8 cellular contexts compared by ENCODE assay signal in the genomic region with DNA sequence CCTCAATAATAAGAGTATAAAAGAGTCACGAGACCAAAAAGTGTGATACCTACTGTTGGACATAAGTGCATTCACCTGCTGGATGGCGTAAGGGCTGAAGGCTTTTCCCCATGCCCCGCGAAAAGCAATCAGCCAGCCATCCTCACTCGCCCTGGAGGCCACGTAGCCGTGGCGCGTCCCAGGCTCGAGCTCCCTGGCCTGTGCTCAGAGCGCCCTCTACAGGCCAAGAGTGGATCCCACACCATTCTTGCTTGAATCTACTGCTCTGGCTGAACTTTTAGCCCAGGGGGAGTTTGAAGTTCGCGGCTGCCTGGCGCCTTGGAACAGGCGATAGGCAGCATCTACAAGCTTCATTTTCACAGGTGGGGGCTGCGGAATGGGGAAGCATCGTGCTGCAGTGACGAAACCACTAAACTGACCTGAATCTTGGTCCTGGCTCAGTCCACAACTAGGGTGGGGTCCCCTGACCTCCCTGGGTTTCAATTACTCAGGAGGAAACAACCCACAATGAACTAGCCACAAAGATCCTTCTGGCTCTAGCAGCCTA.
DNase-seq lines count a peak whose midpoint lies in the region; ATAC-seq and TF ChIP-seq lines count a peak whose summit lies in the region.

No MANE protein-coding gene starts in this region.

- H3K9ac ChIP-seq in BLaER1 treated with 17β-estradiol and CSF1 and Interleukin-3, amounts not matched to agents 10 nM and 100 nM: peak overlapping the region in 6 of 11 experiments; percentile 19 to 49 (median 26); a peak in 5 of 22 replicates

- no peaks in the 10 kb centered on the region for H4K20me1 ChIP-seq in BLaER1 treated with 17β-estradiol and CSF1 and Interleukin-3, amounts not matched to agents 10 nM and 100 nM

- H3K27ac ChIP-seq in BLaER1 treated with 17β-estradiol and CSF1 and Interleukin-3, amounts not matched to agents 10 nM and 100 nM: no peak overlapping the region

- H3K9me3 ChIP-seq in BLaER1 treated with 17β-estradiol and CSF1 and Interleukin-3, amounts not matched to agents 10 nM and 100 nM (replicated peaks in 1 of 11): no peaks in the 10 kb centered on the region

- peak; percentile 100 for ATAC-seq in HG03354 (IDR thresholded peaks at IDR 0.05; ENCODE audit: poor library complexity, severe bottlenecking, unreplicated experiment)

- H3K4me2 ChIP-seq in BLaER1 treated with 17β-estradiol and CSF1 and Interleukin-3, amounts not matched to agents 10 nM and 100 nM: peak overlapping the region in 8 of 11 experiments; percentile 14 to 57 (median 40); a peak in 15 of 22 replicates

- DNase-seq in GM19240 (ENCODE audit: insufficient read length, low spot score): peak; percentile 90
- DNase-seq in NCI-H226: peak; percentile 72
- DNase-seq in activated CD4-positive, CD25-positive, alpha-beta regulatory T cell (lab: John Stamatoyannopoulos, UW): peak; percentile 62 to 82 (median 72)
- DNase-seq in cardiac fibroblast (ENCODE audit: low read depth in 2 of 2): peak; percentile 84 to 86
- DNase-seq in kidney epithelial cell (ENCODE audit: low read depth): peak; percentile 37
- peak; percentile 92 for DNase-seq in stimulated activated CD4-positive, alpha-beta T cell treated with anti-CD3 and anti-CD28 coated beads, Interleukin-1b, Interleukin-23, amount 100 ng/mL, for 48 hours

- no peaks in the 10 kb centered on the region for H3K27me3 ChIP-seq in BLaER1 treated with 17β-estradiol and CSF1 and Interleukin-3, amounts not matched to agents 10 nM and 100 nM
- no peaks in the 10 kb centered on the region for H3K27me3 ChIP-seq in kidney epithelial cell (ENCODE audit: control insufficient read depth, insufficient read depth, low read length)

- peaks cover 0 to 9% (median 2%) of the 10 kb centered on the region in 10 experiments; a peak in 4 of 20 replicates for H3K4me1 ChIP-seq in BLaER1 treated with 17β-estradiol and CSF1 and Interleukin-3, amounts not matched to agents 10 nM and 100 nM

- H3K36me3 ChIP-seq in BLaER1 treated with 17β-estradiol and CSF1 and Interleukin-3, amounts not matched to agents 10 nM and 100 nM: no peaks in the 10 kb centered on the region
- H3K36me3 ChIP-seq in kidney epithelial cell (ENCODE audit: control insufficient read depth, insufficient read depth, low read length): no peaks in the 10 kb centered on the region

- TF ChIP-seq CTCF in cardiac fibroblast (IDR thresholded peaks at IDR 0.05; ENCODE audit: low read depth, low read length): peak; percentile 99
- TF ChIP-seq CTCF in kidney epithelial cell (IDR thresholded peaks at IDR 0.05; ENCODE audit: insufficient read depth, low read length, poor library complexity, severe bottlenecking): peak; percentile 99

- H3K4me3 ChIP-seq in BLaER1 treated with 17β-estradiol and CSF1 and Interleukin-3, amounts not matched to agents 10 nM and 100 nM: no peak overlapping the region
- no peak overlapping the region for H3K4me3 ChIP-seq in cardiac fibroblast (replicated peaks in 1 of 2; ENCODE audit: low read depth in 2 of 2, low read length in 2 of 2)
- no peak overlapping the region for H3K4me3 ChIP-seq in kidney epithelial cell (ENCODE audit: low read depth, low read length)

Comparison
In these comparisons a context has a peak if more than half of its experiments do, and no peak if none do; other contexts are left out.
1. DNase-seq: peak in every context shown above with its lines; median percentile 92 in stimulated activated CD4-positive, alpha-beta T cell treated with anti-CD3 and anti-CD28 coated beads, Interleukin-1b, Interleukin-23, amount 100 ng/mL, for 48 hours; 90 in GM19240; 85 in cardiac fibroblast; 72 in activated CD4-positive, CD25-positive, alpha-beta regulatory T cell; 72 in NCI-H226; 37 in kidney epithelial cell.